25 cellular contexts compared by ENCODE assay signal in the genomic region with DNA sequence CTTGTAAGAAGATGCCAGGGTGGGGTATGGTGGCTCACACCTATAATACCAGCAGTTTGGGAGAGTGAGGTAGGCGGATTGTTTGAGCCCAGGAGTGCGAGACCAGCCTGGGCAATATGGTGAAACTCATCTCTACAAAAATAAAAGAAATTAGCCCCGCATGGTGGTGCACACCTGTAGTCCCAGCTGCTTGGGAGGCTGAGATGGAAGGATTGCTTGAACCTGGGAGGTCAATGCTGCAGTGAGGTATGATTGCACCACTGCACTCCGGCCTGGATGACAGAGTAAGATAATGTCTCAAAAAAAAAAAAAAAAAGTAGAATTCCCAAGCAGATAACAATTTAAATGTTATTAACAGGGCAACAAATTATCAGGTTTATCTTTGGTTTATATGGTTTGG. TPM values are rescaled to one million over a fixed set of nuclear protein-coding genes. Genes with fewer than 3 reads are reported as not detected.
DNase-seq lines count a peak whose midpoint lies in the region; FAIRE-seq and TF ChIP-seq lines count a peak whose summit lies in the region.
"Had no signal": no experiment of that assay in that cellular context is flagged by ENCODE, and none has a peak within 500 bp of the region (broad histone marks: within the 10 kb centered on the region; RNA-seq: fewer than 3 reads in every experiment).

No MANE protein-coding gene starts in this region.

- DNase-seq in caudate nucleus (lab: John Stamatoyannopoulos, UW) = no peak
- no peak for DNase-seq in dorsolateral prefrontal cortex
- DNase-seq in trophoblast cell = peak; percentile 53 to 59
- no peak for DNase-seq in GM12891 (ENCODE audit: insufficient read length, low spot score)
- DNase-seq in A172 (ENCODE audit: low spot score) = no peak
- DNase-seq in coronary artery (ENCODE audit: low spot score) = no peak
- DNase-seq in GM19238 (ENCODE audit: insufficient read length, low spot score) = no peak
- DNase-seq: 8988T; AML-193; Caco-2; Calu3; CD4-positive, alpha-beta T cell; CD8-positive, alpha-beta T cell; DMS153; DMS53; DMS79; DND-41; EL; GDM1 had no signal

- no peak overlapping the region for H4K12ac ChIP-seq in trophoblast cell (ENCODE audit: low read depth, low read length)

- WGBS in trophoblast cell (ENCODE audit: extremely low coverage, insufficient coverage, insufficient read length) = no CpG with 5 or more reads among the region's 4 CpGs

- no peak overlapping the region for H3K4me2 ChIP-seq in trophoblast cell (ENCODE audit: low read length)
- H3K4me2 ChIP-seq: A549; BLaER1 treated with 17β-estradiol and CSF1 and Interleukin-3, amounts not matched to agents 10 nM and 100 nM had no signal

- no peak overlapping the region for H3K14ac ChIP-seq in trophoblast cell (ENCODE audit: low read length)

- H3K4ac ChIP-seq in trophoblast cell (ENCODE audit: low read depth, low read length) = no peak overlapping the region

- H3K79me2 ChIP-seq in trophoblast cell (ENCODE audit: control insufficient read depth, insufficient read depth, low read length, poor library complexity) = no peaks in the 10 kb centered on the region

- intact Hi-C loops in dorsolateral prefrontal cortex (cut with DNase I) = no loop called here

- H3K9ac ChIP-seq in trophoblast cell (ENCODE audit: low read length) = no peak overlapping the region
- H3K9ac ChIP-seq: BLaER1 treated with 17β-estradiol and CSF1 and Interleukin-3, amounts not matched to agents 10 nM and 100 nM had no signal

- H4K8ac ChIP-seq in trophoblast cell (ENCODE audit: low read depth, low read length) = no peak overlapping the region

- H3K4me3 ChIP-seq in dorsolateral prefrontal cortex (peak overlapping the region in 4 of 59 donors; percentile 9 to 41 (median 37)), trophoblast cell (ENCODE audit: low read depth, low read length) (no peak overlapping the region), coronary artery (no peak overlapping the region)
- H3K4me3 ChIP-seq: A549; BLaER1 treated with 17β-estradiol and CSF1 and Interleukin-3, amounts not matched to agents 10 nM and 100 nM; GM12878 had no signal

- H3K79me1 ChIP-seq in trophoblast cell (ENCODE audit: low read length) = no peaks in the 10 kb centered on the region

- H4K91ac ChIP-seq in trophoblast cell (ENCODE audit: low read depth, low read length) = no peak overlapping the region

- no peak overlapping the region for H2AFZ ChIP-seq in trophoblast cell (ENCODE audit: insufficient read depth, low read length, poor library complexity)

- no peak overlapping the region for H3K18ac ChIP-seq in trophoblast cell (ENCODE audit: low read length)

- H2AK5ac ChIP-seq in trophoblast cell (ENCODE audit: low read length) = no peak overlapping the region

- no peak overlapping the region for H2BK120ac ChIP-seq in trophoblast cell (ENCODE audit: insufficient read depth, low read length, poor library complexity)

- peaks cover 3 to 5% of the 10 kb centered on the region in 2 experiments for H3K4me1 ChIP-seq in trophoblast cell (ENCODE audit: control insufficient read depth in 1 of 2, insufficient read depth in 2 of 2, low read length in 2 of 2)
- H3K4me1 ChIP-seq: A549, Caco-2 had no signal

- no peak overlapping the region for H2BK5ac ChIP-seq in trophoblast cell (ENCODE audit: low read depth, low read length, poor library complexity)

- no peak overlapping the region for H3K23ac ChIP-seq in trophoblast cell (ENCODE audit: low read length)

- H3K27me3 ChIP-seq in dorsolateral prefrontal cortex (no peaks in the 10 kb centered on the region), trophoblast cell (ENCODE audit: insufficient read depth, low read length) (no peaks in the 10 kb centered on the region)
- H3K27me3 ChIP-seq: BLaER1 treated with 17β-estradiol and CSF1 and Interleukin-3, amounts not matched to agents 10 nM and 100 nM had no signal

- H3K36me3 ChIP-seq in trophoblast cell (ENCODE audit: control insufficient read depth in 1 of 2, insufficient read depth in 2 of 2, low read length in 2 of 2) = peaks cover 0 to 2% of the 10 kb centered on the region in 2 experiments

- no peaks in the 10 kb centered on the region for H3K9me3 ChIP-seq in trophoblast cell (ENCODE audit: insufficient read depth, low read depth, low read length)
- H3K9me3 ChIP-seq: A549, Caco-2 had no signal

- TF ChIP-seq CTCF in dorsolateral prefrontal cortex (IDR thresholded peaks at IDR 0.05 in 54 of 56, conservative IDR thresholded peaks at IDR 0.05 in 2 of 56; ENCODE audit: low read depth in 1 of 56, partially characterized antibody in 56 of 56) (no peak), coronary artery (IDR thresholded peaks at IDR 0.05) (no peak)

- no peak for TF ChIP-seq POLR2A in GM12891 (IDR thresholded peaks at IDR 0.05; ENCODE audit: low read depth, low read length)

- H2BK12ac ChIP-seq in trophoblast cell (ENCODE audit: low read length) = no peak overlapping the region

- peak overlapping the region; percentile 93 for H3K27ac ChIP-seq in caudate nucleus (ENCODE audit: low read depth, low read length)
- H3K27ac ChIP-seq in dorsolateral prefrontal cortex = peak overlapping the region in 57 of 59 donors; percentile 35 to 99 (median 92)
- H3K27ac ChIP-seq in trophoblast cell (ENCODE audit: low read depth, low read length) = no peak overlapping the region
- peak overlapping the region; percentile 95 for H3K27ac ChIP-seq in temporal lobe (ENCODE audit: low read depth, low read length)
- H3K27ac ChIP-seq in coronary artery = no peak overlapping the region
- H3K27ac ChIP-seq: A549; BLaER1 treated with 17β-estradiol and CSF1 and Interleukin-3, amounts not matched to agents 10 nM and 100 nM; C4-2B had no signal

- no peak for FAIRE-seq in GM12891 (lab: Jason Lieb, UNC)
- FAIRE-seq: A549, D721Med, GM12878 had no signal

TF ChIP-seq in GM12891, 5 proteins besides CTCF, POLR2A, EP300 and RAD21:
- TF ChIP-seq POLR2AphosphoS5 (IDR thresholded peaks at IDR 0.05; ENCODE audit: low read depth, low read length) (no peak), SPI1 (IDR thresholded peaks at IDR 0.05; ENCODE audit: low read depth, low read length) (no peak)

RNA-seq across cellular contexts. Expression of a gene that starts 20.2 kb away (rescaled TPM):
- total RNA-seq in dorsolateral prefrontal cortex (10 to 100 TPM; 24.6 to 97.5 (median 41.3) TPM), temporal lobe (12.3 TPM)
- polyA plus RNA-seq in trophoblast cell (2013) = 15.8 and 15.9 TPM in 2 replicates
- polyA plus RNA-seq in GM12891 (2012; ENCODE audit: low read depth, missing spikeins) = 2.5 TPM
- total RNA-seq in A172 (2014; rRNA removed; shearing (Covaris generic)) = 17.9 and 18.3 TPM in 2 replicates

Comparison
In these comparisons a context has a peak if more than half of its experiments do, and no peak if none do; other contexts are left out.
1. DNase-seq: peak in trophoblast cell (2 of 2); none in caudate nucleus (0 of 61), dorsolateral prefrontal cortex (0 of 10), GM12891 (single experiment), A172 (single experiment), coronary artery (single experiment) and GM19238 (single experiment).
2. H3K27ac ChIP-seq: peak in caudate nucleus (single experiment), dorsolateral prefrontal cortex (57 of 59) and temporal lobe (single experiment); none in trophoblast cell (single experiment) and coronary artery (0 of 2).